9 cellular contexts compared by ENCODE assay signal in the genomic region with DNA sequence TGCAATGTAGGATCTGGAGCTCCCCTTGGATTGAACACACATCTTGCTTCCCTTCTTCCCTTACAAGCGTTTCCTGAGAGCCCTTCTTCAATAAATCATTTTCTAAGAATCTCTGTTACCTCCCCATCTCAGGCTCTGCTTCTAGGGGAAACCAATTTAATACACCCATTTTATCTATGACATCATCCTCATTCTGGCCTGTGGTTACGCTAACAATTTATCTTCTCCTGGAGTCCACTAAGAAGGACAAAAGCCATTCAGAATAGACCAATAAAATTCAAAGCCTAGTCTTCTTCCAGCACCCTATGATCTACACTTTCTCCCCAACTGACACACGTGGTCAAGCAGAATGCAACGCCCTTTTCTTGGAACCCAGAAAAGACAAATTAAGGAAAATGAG.
"Had no signal": no experiment of that assay in that cellular context is flagged by ENCODE, and none has a peak within 500 bp of the region (broad histone marks: within the 10 kb centered on the region; RNA-seq: fewer than 3 reads in every experiment).

No MANE protein-coding gene starts in this region.

- FAIRE-seq: H1, H54, K562 had no signal

- H3K4me3 ChIP-seq: GM23338, K562 had no signal

- H3K4me3 Mint-ChIP-seq: GM23338, H9, HFFc6 had no signal

- H3K4me2 ChIP-seq: GM23338 had no signal

- DNase-seq: H9, HCEC 1CT, HFFc6, IMR-90 had no signal

- H3K9me3 Mint-ChIP-seq: GM23338, H9, HFFc6 had no signal

- ATAC-seq: GM23338, K562 had no signal

- H3K27ac Mint-ChIP-seq: GM23338, H9, HFFc6 had no signal

- H2AFZ ChIP-seq: GM23338 had no signal

- H3K27ac ChIP-seq: HL-60 had no signal
